ENCODE assay signal across 8 cellular contexts in the genomic region with DNA sequence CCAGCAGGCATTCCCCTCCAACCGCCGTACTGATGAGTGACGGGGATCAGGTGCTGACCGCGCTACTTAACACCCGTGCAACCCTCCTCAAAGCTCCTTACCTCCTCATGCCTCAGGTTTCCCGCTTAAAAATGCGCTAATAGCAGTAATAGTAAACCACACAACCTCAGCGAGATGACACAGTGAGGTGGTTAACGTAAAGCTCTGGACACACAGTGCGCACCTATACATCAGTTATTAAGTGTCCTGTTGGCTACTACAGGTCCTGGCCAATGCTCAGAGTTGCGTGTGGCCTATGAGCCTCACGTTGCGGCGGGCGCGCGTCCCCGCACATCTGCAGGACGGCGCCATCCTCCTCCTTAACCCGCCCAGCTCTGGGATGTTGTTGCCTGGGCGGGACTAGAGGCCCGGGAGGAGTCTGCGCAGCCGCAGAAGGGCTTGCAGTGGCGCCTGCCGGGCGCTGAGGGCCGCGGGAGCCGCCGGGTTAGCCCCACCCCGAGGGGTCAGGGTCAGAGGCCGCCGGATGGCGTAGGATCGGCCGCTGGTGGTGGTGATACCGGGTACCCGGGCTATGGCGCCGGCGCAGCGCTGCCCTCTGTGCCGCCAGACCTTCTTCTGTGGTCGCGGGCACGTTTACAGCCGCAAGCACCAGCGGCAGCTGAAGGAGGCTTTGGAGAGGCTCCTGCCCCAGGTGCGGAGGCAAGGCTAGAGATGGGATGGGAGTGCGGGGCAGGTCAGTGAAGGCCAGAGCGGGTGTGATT. TPM values are rescaled to one million over a fixed set of nuclear protein-coding genes. Genes with fewer than 3 reads are reported as not detected.
A peak's percentile ranks its signal among the peaks of the same experiment; 100 is the strongest.
DNase-seq lines count a peak whose midpoint lies in the region; ATAC-seq and TF ChIP-seq lines count a peak whose summit lies in the region.

A gene with protein sequence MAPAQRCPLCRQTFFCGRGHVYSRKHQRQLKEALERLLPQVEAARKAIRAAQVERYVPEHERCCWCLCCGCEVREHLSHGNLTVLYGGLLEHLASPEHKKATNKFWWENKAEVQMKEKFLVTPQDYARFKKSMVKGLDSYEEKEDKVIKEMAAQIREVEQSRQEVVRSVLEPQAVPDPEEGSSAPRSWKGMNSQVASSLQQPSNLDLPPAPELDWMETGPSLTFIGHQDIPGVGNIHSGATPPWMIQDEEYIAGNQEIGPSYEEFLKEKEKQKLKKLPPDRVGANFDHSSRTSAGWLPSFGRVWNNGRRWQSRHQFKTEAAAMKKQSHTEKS (plus strand): TSS at position 512 of the 761 bp plus-strand sequence. CDS start 60 bp downstream, at position 572.

- WGBS in lower leg skin, 2 donors, result 0 to 1% methylated on average over 25 to 50 of the region's 54 CpGs

- ATAC-seq in CD4-positive, alpha-beta T cell (ENCODE audit: poor library complexity), result peak; percentile 91
- ATAC-seq in GM19452 (IDR thresholded peaks at IDR 0.05; ENCODE audit: unreplicated experiment) (peak; percentile 89), HG03575 (IDR thresholded peaks at IDR 0.05; ENCODE audit: extremely low read depth, insufficient number of reproducible peaks, low FRiP score, unreplicated experiment) (peak; percentile 43)

- no peak for TF ChIP-seq CTCF in CD4-positive, alpha-beta T cell (IDR thresholded peaks at IDR 0.05)
- TF ChIP-seq CTCF in dorsolateral prefrontal cortex (IDR thresholded peaks at IDR 0.05 in 54 of 56, conservative IDR thresholded peaks at IDR 0.05 in 2 of 56; ENCODE audit: low read depth in 1 of 56, partially characterized antibody in 56 of 56) (peak in 45 of 56 donors; percentile 10 to 67 (median 43)), lower leg skin (IDR thresholded peaks at IDR 0.05) (no peak)

- H3K27me3 Mint-ChIP-seq in CD4-positive, alpha-beta T cell, result no peaks in the 10 kb centered on the region
- H3K27me3 Mint-ChIP-seq in activated CD4-positive, alpha-beta memory T cell treated with anti-CD3 and anti-CD28 coated beads, Interleukin-2, amount 10 ng/mL, durations not matched to agents 7 days and 5 days, result no peaks in the 10 kb centered on the region

- H3K4me1 Mint-ChIP-seq in CD4-positive, alpha-beta T cell (ENCODE audit: low read depth), result peaks cover 46% of the 10 kb centered on the region
- peaks cover 36% of the 10 kb centered on the region for H3K4me1 Mint-ChIP-seq in activated CD4-positive, alpha-beta memory T cell treated with anti-CD3 and anti-CD28 coated beads, Interleukin-2, amount 10 ng/mL, durations not matched to agents 7 days and 5 days

- DNase-seq in CD4-positive, alpha-beta T cell, result peak; percentile 90 to 96 (median 95)
- peak; percentile 94 for DNase-seq in NCI-H82 (lab: John Stamatoyannopoulos, UW)
- peak; percentile 98 for DNase-seq in activated CD4-positive, alpha-beta memory T cell treated with anti-CD3 and anti-CD28 coated beads, Interleukin-2, amount 10 ng/mL, durations not matched to agents 7 days and 5 days
- DNase-seq in dorsolateral prefrontal cortex, result peak; percentile 94 to 99 (median 96)
- peak; percentile 92 to 99 for DNase-seq in lower leg skin (ENCODE audit: low spot score in 2 of 2)
- peak; percentile 94 to 96 for DNase-seq in stimulated activated CD4-positive, alpha-beta T cell treated with anti-CD3 and anti-CD28 coated beads, Interleukin-4, amount 100 ng/mL, for 48 hours (ENCODE audit: low read depth in 2 of 2)

- POLR2A ChIA-PET in CD4-positive, alpha-beta T cell (lab: Charles Lee), result interaction anchor here (0.6 to 5.9 kb wide), 24 partner anchors 12 to 562 kb away, joined by 3 to 74 read pairs (median 4); a partner anchor contains a TSS
- POLR2A ChIA-PET in activated CD4-positive, alpha-beta memory T cell treated with anti-CD3 and anti-CD28 coated beads, Interleukin-2, amount 10 ng/mL, durations not matched to agents 7 days and 5 days (lab: Charles Lee), result interaction anchor here (0.7 to 5.7 kb wide), 35 partner anchors 9 to 323 kb away, joined by 3 to 150 read pairs (median 5); a partner anchor contains a TSS

- intact Hi-C loops in CD4-positive, alpha-beta T cell (cut with DNase I, micrococcal nuclease), result loop anchor here (1.0 to 5.0 kb wide), 4 partner anchors 20 to 66 kb away; a partner anchor contains a TSS
- intact Hi-C loops in dorsolateral prefrontal cortex (cut with DNase I), result loop anchor here (1.0 to 5.0 kb wide), 2 partner anchors 20 to 59 kb away; a partner anchor contains a TSS
- intact Hi-C loops in lower leg skin (cut with DNase I; ENCODE audit: low total_unique reads), result no loop called here

- H3K27me3 ChIP-seq in CD4-positive, alpha-beta T cell (ENCODE audit: control insufficient read depth, insufficient read depth, low read length), result no peaks in the 10 kb centered on the region
- no peaks in the 10 kb centered on the region for H3K27me3 ChIP-seq in dorsolateral prefrontal cortex

- H3K9me3 Mint-ChIP-seq in CD4-positive, alpha-beta T cell, result no peaks in the 10 kb centered on the region
- no peaks in the 10 kb centered on the region for H3K9me3 Mint-ChIP-seq in activated CD4-positive, alpha-beta memory T cell treated with anti-CD3 and anti-CD28 coated beads, Interleukin-2, amount 10 ng/mL, durations not matched to agents 7 days and 5 days

- H3K27ac Mint-ChIP-seq in CD4-positive, alpha-beta T cell, result peak within 1 kb of the TSS; percentile 90
- peak within 1 kb of the TSS; percentile 95 for H3K27ac Mint-ChIP-seq in activated CD4-positive, alpha-beta memory T cell treated with anti-CD3 and anti-CD28 coated beads, Interleukin-2, amount 10 ng/mL, durations not matched to agents 7 days and 5 days

- peak within 1 kb of the TSS; percentile 98 for H3K4me3 Mint-ChIP-seq in CD4-positive, alpha-beta T cell
- peak within 1 kb of the TSS; percentile 99 for H3K4me3 Mint-ChIP-seq in activated CD4-positive, alpha-beta memory T cell treated with anti-CD3 and anti-CD28 coated beads, Interleukin-2, amount 10 ng/mL, durations not matched to agents 7 days and 5 days

- peaks cover 54% of the 10 kb centered on the region for H3K36me3 Mint-ChIP-seq in CD4-positive, alpha-beta T cell (ENCODE audit: low read depth)
- peaks cover 41% of the 10 kb centered on the region for H3K36me3 Mint-ChIP-seq in activated CD4-positive, alpha-beta memory T cell treated with anti-CD3 and anti-CD28 coated beads, Interleukin-2, amount 10 ng/mL, durations not matched to agents 7 days and 5 days (ENCODE audit: low read depth)

- H3K9me3 ChIP-seq in CD4-positive, alpha-beta T cell (ENCODE audit: control insufficient read depth, low read length), result no peaks in the 10 kb centered on the region

- peak within 1 kb of the TSS; percentile 64 to 100 (median 95) for H3K4me3 ChIP-seq in dorsolateral prefrontal cortex
- peak within 1 kb of the TSS; percentile 76 for H3K4me3 ChIP-seq in lower leg skin (ENCODE audit: low read depth, poor library complexity, severe bottlenecking)

- peak within 1 kb of the TSS; percentile 78 for H3K27ac ChIP-seq in CD4-positive, alpha-beta T cell (ENCODE audit: low read depth, low read length)
- peak within 1 kb of the TSS in 58 of 59 donors; percentile 4 to 93 (median 82) for H3K27ac ChIP-seq in dorsolateral prefrontal cortex

- no peak for TF ChIP-seq POLR2A in lower leg skin (IDR thresholded peaks at IDR 0.05)

- CTCF ChIA-PET in CD4-positive, alpha-beta T cell (lab: Charles Lee), result interaction anchor here (0.9 to 1.8 kb wide), 5 partner anchors 18 to 338 kb away, joined by 3 to 7 read pairs (median 3); a partner anchor contains a TSS
- CTCF ChIA-PET in activated CD4-positive, alpha-beta memory T cell treated with anti-CD3 and anti-CD28 coated beads, Interleukin-2, amount 10 ng/mL, durations not matched to agents 7 days and 5 days (lab: Charles Lee), result interaction anchor here (0.8 to 3.0 kb wide), 8 partner anchors 8 to 340 kb away, joined by 3 to 12 read pairs (median 4); a partner anchor contains a TSS

RNA-seq across cellular contexts. Expression of the gene that starts here (rescaled TPM):
- total RNA-seq in CD4-positive, alpha-beta T cell, result 100 to 1,000 TPM; 121 to 122 TPM
- total RNA-seq in activated CD4-positive, alpha-beta memory T cell treated with anti-CD3 and anti-CD28 coated beads, Interleukin-2, amount 10 ng/mL, durations not matched to agents 7 days and 5 days, result 10 to 100 TPM; 34.6 to 35.0 TPM
- 100 to 1,000 TPM in 1 of 120 experiments, 10 to 100 TPM in 119; 37.7 to 109 (median 64.9) TPM for total RNA-seq in dorsolateral prefrontal cortex
- 10 to 100 TPM; 21.2 to 66.8 (median 39.9) TPM for total RNA-seq in lower leg skin

Comparison
In these comparisons a context has a peak if more than half of its experiments do, and no peak if none do; other contexts are left out.
1. Peak in every context shown above with its lines: DNase-seq, ATAC-seq, H3K4me3 ChIP-seq and H3K27ac ChIP-seq.
2. CTCF ChIP-seq: peak in dorsolateral prefrontal cortex (45 of 56); none in CD4-positive, alpha-beta T cell (single experiment) and lower leg skin (0 of 3).